ENCODE assay signal across 8 cellular contexts in genomic region chr4:156677136-156677535, GRCh38.
DNase-seq lines count a peak whose midpoint lies in the region; ATAC-seq and TF ChIP-seq lines count a peak whose summit lies in the region.

No MANE protein-coding gene starts in this region.

- no peak overlapping the region for H3K4me3 ChIP-seq in IMR-90 (ENCODE audit: insufficient read depth, low read depth, low read length)
- H3K4me3 ChIP-seq in astrocyte of the spinal cord (ENCODE audit: low read depth, low read length) = no peak overlapping the region
- H3K4me3 ChIP-seq in osteoblast (ENCODE audit: insufficient read depth, low read length) = no peak overlapping the region
- no peak overlapping the region for H3K4me3 ChIP-seq in lower leg skin (ENCODE audit: low read depth, poor library complexity, severe bottlenecking)

- H4K20me1 ChIP-seq in IMR-90 (ENCODE audit: insufficient read depth, low read length) (no peaks in the 10 kb centered on the region), osteoblast (ENCODE audit: insufficient read depth, low read length) (no peaks in the 10 kb centered on the region)

- no peak for ATAC-seq in IMR-90 (ENCODE audit: low read depth)
- ATAC-seq in GM19455 (IDR thresholded peaks at IDR 0.05; ENCODE audit: unreplicated experiment) = no peak

- H2BK5ac ChIP-seq in IMR-90 (ENCODE audit: low read depth, low read length, poor library complexity, severe bottlenecking) = no peak overlapping the region

- no peak overlapping the region for H3K14ac ChIP-seq in IMR-90 (replicated peaks; ENCODE audit: low read depth, low read length)

- no peak overlapping the region for H2AK9ac ChIP-seq in IMR-90 (replicated peaks; ENCODE audit: low read depth, low read length, poor library complexity)

- H3K27me3 ChIP-seq in IMR-90 (ENCODE audit: control insufficient read depth, insufficient read depth, low read length) (no peaks in the 10 kb centered on the region), osteoblast (ENCODE audit: insufficient read depth, low read length) (no peaks in the 10 kb centered on the region)

- CTCF ChIA-PET in IMR-90 (lab: Yijun Ruan, JAX) = interaction anchor here (0.7 kb wide), 1 partner anchor 539 kb away, joined by 3 read pairs; no protein-coding TSS in a partner anchor

- no peaks in the 10 kb centered on the region for H3K79me1 ChIP-seq in IMR-90 (ENCODE audit: low read depth in 1 of 2, low read length in 2 of 2)

- no peak overlapping the region for H3K27ac ChIP-seq in IMR-90 (ENCODE audit: insufficient read depth, low read length)
- peak overlapping the region; percentile 40 for H3K27ac ChIP-seq in osteoblast (ENCODE audit: low read depth, low read length)

- POLR2A ChIA-PET in IMR-90 (lab: Charles Lee; ENCODE audit: unreplicated experiment) = no interaction called here

- no peak overlapping the region for H3K23ac ChIP-seq in IMR-90 (ENCODE audit: low read depth, low read length)

- H3K4me2 ChIP-seq in IMR-90 (ENCODE audit: low read depth, low read length) (no peak overlapping the region), osteoblast (ENCODE audit: insufficient read depth, low read length) (peak overlapping the region; percentile 12)

- H3K9me1 ChIP-seq in IMR-90 (ENCODE audit: insufficient read depth, low read length) = no peaks in the 10 kb centered on the region

- no peak overlapping the region for H3K9ac ChIP-seq in IMR-90 (ENCODE audit: low read depth, low read length)

- dilution Hi-C loops in IMR-90 (cut with HindIII; ENCODE audit: low sequenced_read_pairs, unreplicated experiment) = no loop called here

- H2BK15ac ChIP-seq in IMR-90 (ENCODE audit: low read depth, low read length) = no peak overlapping the region

- H4K91ac ChIP-seq in IMR-90 (ENCODE audit: insufficient read depth, low read depth, low read length) = no peak overlapping the region

- H2AFZ ChIP-seq in IMR-90 (replicated peaks; ENCODE audit: low read length, poor library complexity) (no peak overlapping the region), osteoblast (ENCODE audit: low read length) (no peak overlapping the region)

- TF ChIP-seq CTCF in GM12873 (IDR thresholded peaks at IDR 0.05; ENCODE audit: insufficient read depth, low read depth, low read length, missing control alignments) (peak; percentile 14), IMR-90 (conservative IDR thresholded peaks at IDR 0.05; ENCODE audit: low read depth, low read length) (0 out of 2 replicates have a peak, but pooled peaks have one; percentile 6), astrocyte of the spinal cord (IDR thresholded peaks at IDR 0.05; ENCODE audit: low read depth, low read length) (peak; percentile 38), osteoblast (IDR thresholded peaks at IDR 0.05; ENCODE audit: extremely low read depth, low read depth, low read length) (peak; percentile 43), lower leg skin (IDR thresholded peaks at IDR 0.05) (no peak)

- no peaks in the 10 kb centered on the region for H3K79me2 ChIP-seq in osteoblast (ENCODE audit: insufficient read depth, low read length)

- no peak overlapping the region for H3K4ac ChIP-seq in IMR-90 (ENCODE audit: low read depth, low read length)

- no peak overlapping the region for H2BK120ac ChIP-seq in IMR-90 (ENCODE audit: low read depth, low read length)

- no CpG with 5 or more reads among the region's 6 CpGs for WGBS in IMR-90 (ENCODE audit: extremely low coverage in 2 of 2, insufficient read length in 1 of 2), 2 experiments
- 69 to 72% methylated on average over 6 of the region's 6 CpGs for WGBS in lower leg skin, 2 donors

- TF ChIP-seq POLR2A in IMR-90 (IDR thresholded peaks at IDR 0.05; ENCODE audit: low read depth, low read length) (no peak), lower leg skin (IDR thresholded peaks at IDR 0.05) (no peak)

- no peak overlapping the region for H2BK20ac ChIP-seq in IMR-90 (ENCODE audit: low read depth, low read length)

- TF ChIP-seq RAD21 in IMR-90 (IDR thresholded peaks at IDR 0.05; ENCODE audit: low read length) = peak; percentile 18; the same call in 1 of the 2 replicates

- H2AK5ac ChIP-seq in IMR-90 (ENCODE audit: low read depth, low read length) = no peak overlapping the region

- H3K56ac ChIP-seq in IMR-90 (ENCODE audit: extremely low read depth, insufficient read depth, low read length) = no peak overlapping the region

- no peak for DNase-seq in IMR-90
- peak; percentile 61 for DNase-seq in astrocyte of the spinal cord (ENCODE audit: low read depth, low spot score)
- no peak for DNase-seq in osteoblast (ENCODE audit: insufficient read length, low spot score, missing footprints)
- DNase-seq in stimulated activated naive CD4-positive, alpha-beta T cell treated with Interleukin-2 at 50 U/mL for 16 hours (lab: John Stamatoyannopoulos, UW) = no peak
- no peak for DNase-seq in lower leg skin (ENCODE audit: low spot score in 2 of 2)
- DNase-seq in hepatic stellate cell (ENCODE audit: low spot score) = no peak

- H3K36me3 ChIP-seq in IMR-90 (ENCODE audit: control insufficient read depth, insufficient read depth, low read length) (no peaks in the 10 kb centered on the region), osteoblast (ENCODE audit: insufficient read depth, low read length) (no peaks in the 10 kb centered on the region)

- no peak overlapping the region for H3K18ac ChIP-seq in IMR-90 (ENCODE audit: low read depth, low read length)

- H4K8ac ChIP-seq in IMR-90 (ENCODE audit: low read depth in 2 of 2, low read length in 2 of 2) = no peak overlapping the region

- in situ Hi-C loops in IMR-90 (cut with MboI; ENCODE audit: low sequenced_read_pairs) (no loop called here), astrocyte of the spinal cord (cut with HindIII; ENCODE audit: low sequenced_read_pairs) (no loop called here)

- no peaks in the 10 kb centered on the region for H3K9me3 ChIP-seq in IMR-90 (ENCODE audit: control insufficient read depth, insufficient read depth, low read length)
- H3K9me3 ChIP-seq in osteoblast (ENCODE audit: low read depth, low read length) = no peaks in the 10 kb centered on the region

- no peaks in the 10 kb centered on the region; the same call in 1 of the 2 replicates for H3K4me1 ChIP-seq in IMR-90 (ENCODE audit: control insufficient read depth, insufficient read depth, low read length)
- peaks cover 20% of the 10 kb centered on the region for H3K4me1 ChIP-seq in osteoblast (ENCODE audit: insufficient read depth, low read length)

- intact Hi-C loops in IMR-90 (cut with micrococcal nuclease) = no loop called here
- intact Hi-C loops in lower leg skin (cut with DNase I; ENCODE audit: low total_unique reads) = no loop called here

- H4K5ac ChIP-seq in IMR-90 (ENCODE audit: low read depth, low read length) = no peak overlapping the region

- no TSS peak for BruUV-seq in IMR-90 (replicated peaks; lab: Mats Ljungman, UMichigan)

TF ChIP-seq in IMR-90, 13 proteins besides CTCF, POLR2A, EP300 and RAD21:
- TF ChIP-seq CHD1 (IDR thresholded peaks at IDR 0.05; ENCODE audit: low read depth, low read length) (no peak), MAFK (IDR thresholded peaks at IDR 0.05; ENCODE audit: low read depth, low read length) (no peak), SMC3 (IDR thresholded peaks at IDR 0.05; ENCODE audit: low read depth, low read length) (no peak), RFX5 (IDR thresholded peaks at IDR 0.05; ENCODE audit: low read depth, low read length) (no peak), NFE2L2 (IDR thresholded peaks at IDR 0.05; ENCODE audit: low read depth, low read length) (no peak), BHLHE40 (IDR thresholded peaks at IDR 0.05; ENCODE audit: low read depth, low read length) (no peak), MXI1 (IDR thresholded peaks at IDR 0.05; ENCODE audit: borderline replicate concordance, low read depth, low read length) (no peak), RCOR1 (IDR thresholded peaks at IDR 0.05; ENCODE audit: insufficient replicate concordance, low read length) (no peak), MAZ (IDR thresholded peaks at IDR 0.05; ENCODE audit: borderline replicate concordance, low read depth, low read length) (no peak), CEBPB (IDR thresholded peaks at IDR 0.05; ENCODE audit: low read depth, low read length) (no peak), FOS (IDR thresholded peaks at IDR 0.05; ENCODE audit: low read depth, low read length) (no peak)
- TF ChIP-seq, protein P1, sequence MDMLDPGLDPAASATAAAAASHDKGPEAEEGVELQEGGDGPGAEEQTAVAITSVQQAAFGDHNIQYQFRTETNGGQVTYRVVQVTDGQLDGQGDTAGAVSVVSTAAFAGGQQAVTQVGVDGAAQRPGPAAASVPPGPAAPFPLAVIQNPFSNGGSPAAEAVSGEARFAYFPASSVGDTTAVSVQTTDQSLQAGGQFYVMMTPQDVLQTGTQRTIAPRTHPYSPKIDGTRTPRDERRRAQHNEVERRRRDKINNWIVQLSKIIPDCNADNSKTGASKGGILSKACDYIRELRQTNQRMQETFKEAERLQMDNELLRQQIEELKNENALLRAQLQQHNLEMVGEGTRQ (IDR thresholded peaks at IDR 0.05; ENCODE audit: low read depth, low read length) = no peak
- TF ChIP-seq, protein P2, sequence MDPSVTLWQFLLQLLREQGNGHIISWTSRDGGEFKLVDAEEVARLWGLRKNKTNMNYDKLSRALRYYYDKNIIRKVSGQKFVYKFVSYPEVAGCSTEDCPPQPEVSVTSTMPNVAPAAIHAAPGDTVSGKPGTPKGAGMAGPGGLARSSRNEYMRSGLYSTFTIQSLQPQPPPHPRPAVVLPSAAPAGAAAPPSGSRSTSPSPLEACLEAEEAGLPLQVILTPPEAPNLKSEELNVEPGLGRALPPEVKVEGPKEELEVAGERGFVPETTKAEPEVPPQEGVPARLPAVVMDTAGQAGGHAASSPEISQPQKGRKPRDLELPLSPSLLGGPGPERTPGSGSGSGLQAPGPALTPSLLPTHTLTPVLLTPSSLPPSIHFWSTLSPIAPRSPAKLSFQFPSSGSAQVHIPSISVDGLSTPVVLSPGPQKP (IDR thresholded peaks at IDR 0.05; ENCODE audit: borderline replicate concordance, low read depth, low read length) = no peak

Comparison
In these comparisons a context has a peak if more than half of its experiments do, and no peak if none do; other contexts are left out.
1. CTCF ChIP-seq: peak in GM12873 (single experiment), IMR-90 (single experiment), astrocyte of the spinal cord (single experiment) and osteoblast (single experiment); none in lower leg skin (0 of 3).